1 cellular context compared by ENCODE assay signal in genomic region chr5:127976525-127976924, GRCh38.
TF ChIP-seq lines count a peak whose summit lies in the region.

No MANE protein-coding gene starts in this region.

TF ChIP-seq in GM12878, 131 proteins besides CTCF, POLR2A, EP300 and RAD21 (continued from another document):
- TF ChIP-seq, protein P1, sequence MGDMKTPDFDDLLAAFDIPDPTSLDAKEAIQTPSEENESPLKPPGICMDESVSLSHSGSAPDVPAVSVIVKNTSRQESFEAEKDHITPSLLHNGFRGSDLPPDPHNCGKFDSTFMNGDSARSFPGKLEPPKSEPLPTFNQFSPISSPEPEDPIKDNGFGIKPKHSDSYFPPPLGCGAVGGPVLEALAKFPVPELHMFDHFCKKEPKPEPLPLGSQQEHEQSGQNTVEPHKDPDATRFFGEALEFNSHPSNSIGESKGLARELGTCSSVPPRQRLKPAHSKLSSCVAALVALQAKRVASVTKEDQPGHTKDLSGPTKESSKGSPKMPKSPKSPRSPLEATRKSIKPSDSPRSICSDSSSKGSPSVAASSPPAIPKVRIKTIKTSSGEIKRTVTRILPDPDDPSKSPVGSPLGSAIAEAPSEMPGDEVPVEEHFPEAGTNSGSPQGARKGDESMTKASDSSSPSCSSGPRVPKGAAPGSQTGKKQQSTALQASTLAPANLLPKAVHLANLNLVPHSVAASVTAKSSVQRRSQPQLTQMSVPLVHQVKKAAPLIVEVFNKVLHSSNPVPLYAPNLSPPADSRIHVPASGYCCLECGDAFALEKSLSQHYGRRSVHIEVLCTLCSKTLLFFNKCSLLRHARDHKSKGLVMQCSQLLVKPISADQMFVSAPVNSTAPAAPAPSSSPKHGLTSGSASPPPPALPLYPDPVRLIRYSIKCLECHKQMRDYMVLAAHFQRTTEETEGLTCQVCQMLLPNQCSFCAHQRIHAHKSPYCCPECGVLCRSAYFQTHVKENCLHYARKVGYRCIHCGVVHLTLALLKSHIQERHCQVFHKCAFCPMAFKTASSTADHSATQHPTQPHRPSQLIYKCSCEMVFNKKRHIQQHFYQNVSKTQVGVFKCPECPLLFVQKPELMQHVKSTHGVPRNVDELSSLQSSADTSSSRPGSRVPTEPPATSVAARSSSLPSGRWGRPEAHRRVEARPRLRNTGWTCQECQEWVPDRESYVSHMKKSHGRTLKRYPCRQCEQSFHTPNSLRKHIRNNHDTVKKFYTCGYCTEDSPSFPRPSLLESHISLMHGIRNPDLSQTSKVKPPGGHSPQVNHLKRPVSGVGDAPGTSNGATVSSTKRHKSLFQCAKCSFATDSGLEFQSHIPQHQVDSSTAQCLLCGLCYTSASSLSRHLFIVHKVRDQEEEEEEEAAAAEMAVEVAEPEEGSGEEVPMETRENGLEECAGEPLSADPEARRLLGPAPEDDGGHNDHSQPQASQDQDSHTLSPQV (IDR thresholded peaks at IDR 0.05) = no peak
- TF ChIP-seq NBN (IDR thresholded peaks at IDR 0.05) = no peak
- TF ChIP-seq E4F1 (IDR thresholded peaks at IDR 0.05; ENCODE audit: borderline replicate concordance, partially characterized antibody) = no peak
- TF ChIP-seq, protein P2, sequence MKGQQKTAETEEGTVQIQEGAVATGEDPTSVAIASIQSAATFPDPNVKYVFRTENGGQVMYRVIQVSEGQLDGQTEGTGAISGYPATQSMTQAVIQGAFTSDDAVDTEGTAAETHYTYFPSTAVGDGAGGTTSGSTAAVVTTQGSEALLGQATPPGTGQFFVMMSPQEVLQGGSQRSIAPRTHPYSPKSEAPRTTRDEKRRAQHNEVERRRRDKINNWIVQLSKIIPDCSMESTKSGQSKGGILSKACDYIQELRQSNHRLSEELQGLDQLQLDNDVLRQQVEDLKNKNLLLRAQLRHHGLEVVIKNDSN (IDR thresholded peaks at IDR 0.05; ENCODE audit: borderline replicate concordance, extremely low read length, insufficient read depth, low read depth, low read length) = no peak
